Comparison of ENCODE assay signal across 14 cellular contexts in the genomic region with DNA sequence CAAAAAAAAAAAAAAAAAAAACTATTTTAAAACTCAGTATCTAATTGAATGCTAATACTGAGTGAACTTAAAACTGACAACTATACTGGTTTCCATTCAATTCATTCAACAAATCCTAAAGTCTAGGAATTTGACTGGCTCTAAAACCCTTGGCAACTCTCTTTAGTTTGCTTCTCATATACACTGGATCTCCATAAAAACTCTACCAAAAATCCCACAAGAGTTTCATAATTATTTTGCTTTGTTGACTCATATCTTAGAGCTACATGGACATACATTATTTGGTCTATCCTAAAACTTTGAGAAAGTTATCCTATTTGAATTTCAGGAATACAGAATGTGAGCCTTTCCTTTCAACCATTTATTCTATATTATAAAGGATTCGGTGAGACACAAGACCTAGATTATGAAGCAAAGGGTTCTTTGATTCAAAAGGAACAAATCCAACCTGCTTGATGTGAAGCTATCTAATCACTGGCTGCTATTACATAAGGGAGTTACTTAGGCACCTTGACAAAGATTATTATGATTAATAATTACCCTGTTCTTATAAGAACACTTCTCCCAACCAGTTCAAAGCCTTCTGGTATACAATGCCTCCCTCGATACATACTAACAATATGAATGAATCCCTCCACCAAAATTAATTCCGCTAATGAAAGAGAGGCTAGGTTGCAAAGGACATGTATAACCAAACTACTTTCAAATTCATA. TPM values are rescaled to one million over a fixed set of nuclear protein-coding genes. Genes with fewer than 3 reads are reported as not detected.
DNase-seq lines count a peak whose midpoint lies in the region; ATAC-seq and TF ChIP-seq lines count a peak whose summit lies in the region.
"Had no signal": no experiment of that assay in that cellular context is flagged by ENCODE, and none has a peak within 500 bp of the region (broad histone marks: within the 10 kb centered on the region; RNA-seq: fewer than 3 reads in every experiment).

No MANE protein-coding gene starts in this region.

- peaks cover 100% of the 10 kb centered on the region for H3K79me2 ChIP-seq in mammary epithelial cell (ENCODE audit: insufficient read depth, low read length)

- intact Hi-C loops in mammary epithelial cell (cut with micrococcal nuclease) = no loop called here

- peak overlapping the region; percentile 10 for H3K4me3 Mint-ChIP-seq in stimulated activated naive CD8-positive, alpha-beta T cell treated with anti-CD3 and anti-CD28 coated beads, Interleukin-15, Interleukin-2, amounts not matched to agents 100 ng/mL and 50 ng/mL, for 24 hours
- H3K4me3 Mint-ChIP-seq in stimulated activated naive CD8-positive, alpha-beta T cell treated with anti-CD3 and anti-CD28 coated beads, Interleukin-15, amount 100 ng/mL, for 72 hours = peak overlapping the region in 1 of 2 donors; percentile 21
- no peak overlapping the region for H3K4me3 Mint-ChIP-seq in nephron
- H3K4me3 Mint-ChIP-seq: neural crest cell had no signal

- in situ Hi-C loops in mammary epithelial cell (cut with MboI; ENCODE audit: low sequenced_read_pairs in 2 of 2) = no loop called here

- H3K4me2 ChIP-seq in mammary epithelial cell (ENCODE audit: insufficient read depth, low read depth, low read length) = no peak overlapping the region

- WGBS in mammary epithelial cell (ENCODE audit: low coverage, missing lambda C conversion rate) = 96% methylated on average over 3 of the region's 3 CpGs

- H3K36me3 Mint-ChIP-seq in stimulated activated naive CD8-positive, alpha-beta T cell treated with anti-CD3 and anti-CD28 coated beads, Interleukin-15, Interleukin-2, amounts not matched to agents 100 ng/mL and 50 ng/mL, for 24 hours (ENCODE audit: low read depth) = peaks cover 65% of the 10 kb centered on the region
- peaks cover 60% of the 10 kb centered on the region for H3K36me3 Mint-ChIP-seq in nephron (ENCODE audit: low read depth)

- peaks cover 12% of the 10 kb centered on the region for H3K4me1 ChIP-seq in mammary epithelial cell (ENCODE audit: insufficient read depth, low read length)
- H3K4me1 ChIP-seq in BE2C = no peaks in the 10 kb centered on the region

- dilution Hi-C loops in mammary epithelial cell (cut with HindIII; ENCODE audit: low sequenced_read_pairs) = no loop called here

- H3K27me3 ChIP-seq in mammary epithelial cell (ENCODE audit: insufficient read depth, low read length) = no peaks in the 10 kb centered on the region
- no peaks in the 10 kb centered on the region for H3K27me3 ChIP-seq in BE2C
- H3K27me3 ChIP-seq: right lobe of liver had no signal

- no peak for ATAC-seq in stimulated activated naive CD8-positive, alpha-beta T cell treated with anti-CD3 and anti-CD28 coated beads, Interleukin-15, amount 100 ng/mL, for 72 hours
- ATAC-seq in esophagus mucosa = no peak
- ATAC-seq: right lobe of liver had no signal

- H3K9me3 Mint-ChIP-seq in stimulated activated naive CD8-positive, alpha-beta T cell treated with anti-CD3 and anti-CD28 coated beads, Interleukin-15, Interleukin-2, amounts not matched to agents 100 ng/mL and 50 ng/mL, for 24 hours = no peaks in the 10 kb centered on the region
- no peaks in the 10 kb centered on the region for H3K9me3 Mint-ChIP-seq in stimulated activated naive CD8-positive, alpha-beta T cell treated with anti-CD3 and anti-CD28 coated beads, Interleukin-15, amount 100 ng/mL, for 72 hours
- no peaks in the 10 kb centered on the region for H3K9me3 Mint-ChIP-seq in nephron
- H3K9me3 Mint-ChIP-seq: neural crest cell had no signal

- no peaks in the 10 kb centered on the region for H3K9me3 ChIP-seq in mammary epithelial cell (replicated peaks; ENCODE audit: insufficient read depth, low read length)
- H3K9me3 ChIP-seq in BE2C = no peaks in the 10 kb centered on the region
- H3K9me3 ChIP-seq: right lobe of liver had no signal

- H3K27me3 Mint-ChIP-seq in stimulated activated naive CD8-positive, alpha-beta T cell treated with anti-CD3 and anti-CD28 coated beads, Interleukin-15, Interleukin-2, amounts not matched to agents 100 ng/mL and 50 ng/mL, for 24 hours = no peaks in the 10 kb centered on the region
- H3K27me3 Mint-ChIP-seq in stimulated activated naive CD8-positive, alpha-beta T cell treated with anti-CD3 and anti-CD28 coated beads, Interleukin-15, amount 100 ng/mL, for 72 hours = no peaks in the 10 kb centered on the region
- H3K27me3 Mint-ChIP-seq in nephron (ENCODE audit: low read depth) = no peaks in the 10 kb centered on the region

- CTCF ChIA-PET in mammary epithelial cell (lab: Charles Lee; ENCODE audit: low non-redundant PET) = no interaction called here

- H4K20me1 ChIP-seq in mammary epithelial cell (ENCODE audit: insufficient read depth, low read length) = peaks cover 34% of the 10 kb centered on the region

- no peak for TF ChIP-seq CTCF in mammary epithelial cell (conservative IDR thresholded peaks at IDR 0.05 in 1 of 2, IDR thresholded peaks at IDR 0.05 in 1 of 2; ENCODE audit: extremely low read depth in 1 of 2, insufficient read depth in 1 of 2, low read depth in 1 of 2, low read length in 2 of 2)
- TF ChIP-seq CTCF in nephron (IDR thresholded peaks at IDR 0.05; ENCODE audit: unreplicated experiment in 3 of 3) = no peak
- TF ChIP-seq CTCF in BE2C (IDR thresholded peaks at IDR 0.05; ENCODE audit: low read depth, low read length) = no peak

- peak overlapping the region; percentile 14 for H3K27ac ChIP-seq in mammary epithelial cell (ENCODE audit: insufficient read depth, low read depth, low read length)
- H3K27ac ChIP-seq: right lobe of liver had no signal

- H3K4me1 Mint-ChIP-seq in stimulated activated naive CD8-positive, alpha-beta T cell treated with anti-CD3 and anti-CD28 coated beads, Interleukin-15, Interleukin-2, amounts not matched to agents 100 ng/mL and 50 ng/mL, for 24 hours (ENCODE audit: low read depth) = peaks cover 98% of the 10 kb centered on the region
- H3K4me1 Mint-ChIP-seq in stimulated activated naive CD8-positive, alpha-beta T cell treated with anti-CD3 and anti-CD28 coated beads, Interleukin-15, amount 100 ng/mL, for 72 hours = peaks cover 92% of the 10 kb centered on the region
- H3K4me1 Mint-ChIP-seq in nephron = peaks cover 66% of the 10 kb centered on the region

- peak overlapping the region; percentile 49 for H3K27ac Mint-ChIP-seq in stimulated activated naive CD8-positive, alpha-beta T cell treated with anti-CD3 and anti-CD28 coated beads, Interleukin-15, Interleukin-2, amounts not matched to agents 100 ng/mL and 50 ng/mL, for 24 hours
- H3K27ac Mint-ChIP-seq in stimulated activated naive CD8-positive, alpha-beta T cell treated with anti-CD3 and anti-CD28 coated beads, Interleukin-15, amount 100 ng/mL, for 72 hours = no peak overlapping the region
- peak overlapping the region; percentile 11 to 55 (median 36) for H3K27ac Mint-ChIP-seq in nephron

- no peak overlapping the region for H3K4me3 ChIP-seq in mammary epithelial cell (replicated peaks in 1 of 3; ENCODE audit: insufficient read depth in 1 of 3, low read depth in 2 of 3, low read length in 3 of 3)
- H3K4me3 ChIP-seq in BE2C (ENCODE audit: low read depth, low read length) = no peak overlapping the region
- H3K4me3 ChIP-seq: right lobe of liver had no signal

- H3K9ac ChIP-seq in mammary epithelial cell (ENCODE audit: insufficient read depth, low read length) = no peak overlapping the region

- no peak for DNase-seq in stimulated activated naive CD8-positive, alpha-beta T cell treated with anti-CD3 and anti-CD28 coated beads, Interleukin-15, amount 100 ng/mL, for 72 hours
- DNase-seq in mammary epithelial cell (no peak), NCI-H2227 treated with DMSO at 0.1 percent for 48 hours (lab: John Stamatoyannopoulos, UW) (no peak), putamen (ENCODE audit: low spot score) (no peak), BE2C (no peak)
- DNase-seq: activated effector memory CD4-positive, alpha-beta T cell treated with anti-CD3 and anti-CD28 coated beads, Interleukin-2, amount 50 U/mL, for 16 hours; cortex of kidney; NCI-H1694 treated with DMSO at 0.1 percent for 48 hours; right lobe of liver; stimulated activated CD4-positive, alpha-beta T cell treated with anti-CD3 and anti-CD28 coated beads, Interleukin-1b, Interleukin-23, amount 100 ng/mL, for 48 hours had no signal

- no TSS peak for BruUV-seq in mammary epithelial cell (replicated peaks; lab: Mats Ljungman, UMichigan)

- H3K36me3 ChIP-seq in mammary epithelial cell (ENCODE audit: insufficient read depth, low read length) (peaks cover 12% of the 10 kb centered on the region), BE2C (peaks cover 27% of the 10 kb centered on the region)
- H3K36me3 ChIP-seq: right lobe of liver had no signal

- H2AFZ ChIP-seq in mammary epithelial cell (ENCODE audit: low read depth, low read length) = no peak overlapping the region

RNA-seq across cellular contexts. Expression of gene KMT2E, which starts 15.8 kb away (rescaled TPM):
- total RNA-seq in mammary epithelial cell = 10 to 100 TPM; 41.2 to 72.2 TPM
- 2.4 TPM for polyA plus RNA-seq in mammary epithelial cell
- polyA minus RNA-seq in mammary epithelial cell = 57.9 TPM
- polyA plus RNA-seq in BE2C (2012; ENCODE audit: insufficient read depth, insufficient read length, low read depth) = 41.2 TPM
- total RNA-seq in esophagus mucosa = 29.0 TPM

Comparison
In these comparisons a context has a peak if more than half of its experiments do, and no peak if none do; other contexts are left out.
1. H3K27ac Mint-ChIP-seq: peak in stimulated activated naive CD8-positive, alpha-beta T cell treated with anti-CD3 and anti-CD28 coated beads, Interleukin-15, Interleukin-2, amounts not matched to agents 100 ng/mL and 50 ng/mL, for 24 hours (single experiment) and nephron (3 of 3); none in stimulated activated naive CD8-positive, alpha-beta T cell treated with anti-CD3 and anti-CD28 coated beads, Interleukin-15, amount 100 ng/mL, for 72 hours (0 of 2).